In the genomic region with DNA sequence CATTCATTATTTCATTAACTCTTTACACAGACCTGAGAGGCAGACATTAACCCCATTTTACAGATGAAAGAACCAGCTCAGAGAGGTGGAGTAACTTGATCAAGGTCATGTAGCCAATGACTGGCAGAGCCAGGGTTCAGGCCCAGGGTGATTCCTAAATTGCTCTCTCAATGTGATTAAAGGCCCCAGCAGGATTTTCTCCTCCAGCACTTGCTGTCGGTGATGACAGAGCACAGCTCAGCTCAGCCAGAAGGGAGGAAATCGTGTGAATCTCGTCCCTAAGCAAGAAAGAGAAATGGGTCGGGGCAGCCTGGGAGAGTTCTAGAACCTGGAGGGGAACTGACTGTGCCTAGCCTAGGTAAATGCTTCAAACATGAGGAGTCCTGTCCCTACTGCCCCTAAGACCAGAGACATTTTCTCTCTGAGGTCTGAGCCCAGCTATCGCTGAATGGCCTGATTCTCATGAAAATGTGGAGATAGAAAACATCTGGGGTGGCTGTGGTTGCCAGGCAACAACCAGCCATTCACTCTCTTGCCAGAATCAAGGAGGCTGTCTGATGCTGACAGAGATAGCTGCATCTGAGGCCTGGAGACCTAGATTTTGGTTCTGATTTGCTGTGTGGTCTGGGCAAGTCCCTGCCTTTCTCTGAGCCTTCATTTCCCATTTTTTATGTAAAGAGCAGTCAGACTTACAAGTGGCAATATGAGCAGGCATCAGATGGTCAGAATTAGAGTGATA, we compare ENCODE assay signal across 8 cellular contexts. TPM values are rescaled to one million over a fixed set of nuclear protein-coding genes. Genes with fewer than 3 reads are reported as not detected.
DNase-seq lines count a peak whose midpoint lies in the region; ATAC-seq, FAIRE-seq and TF ChIP-seq lines count a peak whose summit lies in the region.

No MANE protein-coding gene starts in this region.

- peak; percentile 60 for ATAC-seq in CD4-positive, alpha-beta T cell (ENCODE audit: poor library complexity)
- ATAC-seq in K562 = no peak

- no peaks in the 10 kb centered on the region for H3K36me3 Mint-ChIP-seq in CD4-positive, alpha-beta T cell (ENCODE audit: low read depth)
- no peaks in the 10 kb centered on the region for H3K36me3 Mint-ChIP-seq in osteocyte (ENCODE audit: unreplicated experiment)

- POLR2A ChIA-PET in CD4-positive, alpha-beta T cell (lab: Charles Lee) = interaction anchor here (1.3 to 1.4 kb wide), 2 partner anchors 20 to 50 kb away, joined by 3 to 6 read pairs; a partner anchor contains a TSS
- POLR2A ChIA-PET in K562 (lab: Yijun Ruan, JAX) = interaction anchor here (1.0 to 2.3 kb wide), 8 partner anchors 8 to 34 kb away, joined by 3 to 10 read pairs (median 4); a partner anchor contains a TSS

- H3K9me3 ChIP-seq in CD4-positive, alpha-beta T cell (ENCODE audit: control insufficient read depth, low read length) = no peaks in the 10 kb centered on the region
- no peaks in the 10 kb centered on the region for H3K9me3 ChIP-seq in K562 (replicated peaks; ENCODE audit: control insufficient read depth, insufficient read depth, low read depth, low read length)
- no peaks in the 10 kb centered on the region for H3K9me3 ChIP-seq in esophagus squamous epithelium

- H3K36me3 ChIP-seq in K562 (ENCODE audit: control insufficient read depth, insufficient read depth, low read length) = no peaks in the 10 kb centered on the region
- H3K36me3 ChIP-seq in esophagus squamous epithelium = no peaks in the 10 kb centered on the region

- peaks cover 5 to 10% of the 10 kb centered on the region in 2 experiments; a peak in 4 of 5 replicates for H3K4me1 ChIP-seq in K562 (replicated peaks in 1 of 2; ENCODE audit: control insufficient read depth in 2 of 2, insufficient read depth in 2 of 2, low read length in 2 of 2)
- H3K4me1 ChIP-seq in esophagus squamous epithelium = peaks cover 22 to 66% (median 48%) of the 10 kb centered on the region in 3 donors

- peak in 5 of 10 experiments; percentile 13 to 46 (median 22) for DNase-seq in CD4-positive, alpha-beta T cell
- DNase-seq in M059J (ENCODE audit: low read depth) (peak; percentile 37), K562 (ENCODE audit: extremely low read depth in 1 of 4, low spot score in 3 of 4) (no peak), myocyte (ENCODE audit: low read depth) (peak; percentile 45), esophagus squamous epithelium (lab: John Stamatoyannopoulos, UW) (no peak), posterior vena cava (ENCODE audit: low spot score) (no peak), osteocyte (ENCODE audit: extremely low spot score, unreplicated experiment) (no peak), DMS53 (lab: John Stamatoyannopoulos, UW) (no peak)

- TF ChIP-seq EP300 in K562 (IDR thresholded peaks at IDR 0.05; ENCODE audit: low read length) = no peak

- no peak for FAIRE-seq in K562 (lab: Jason Lieb, UNC)

- no peak overlapping the region for H3K4me2 ChIP-seq in K562 (ENCODE audit: insufficient read depth, low read length)

- peak overlapping the region in 1 of 2 experiments; percentile 43; a peak in 1 of 4 replicates for H3K9ac ChIP-seq in K562 (ENCODE audit: insufficient read depth in 1 of 2, low read depth in 2 of 2, low read length in 2 of 2)

- H3K79me2 ChIP-seq in K562 (ENCODE audit: control insufficient read depth, insufficient read depth, low read length) = no peaks in the 10 kb centered on the region

- no peaks in the 10 kb centered on the region; the same call in 1 of the 2 replicates for H4K20me1 ChIP-seq in K562 (replicated peaks; ENCODE audit: control insufficient read depth, insufficient read depth, low read length)

- TF ChIP-seq RAD21 in K562 (CRISPR knock-in tag; conservative IDR thresholded peaks at IDR 0.05 in 1 of 2, IDR thresholded peaks at IDR 0.05 in 1 of 2) = no peak

- no peaks in the 10 kb centered on the region for H3K27me3 Mint-ChIP-seq in CD4-positive, alpha-beta T cell
- no peaks in the 10 kb centered on the region for H3K27me3 Mint-ChIP-seq in osteocyte (ENCODE audit: unreplicated experiment)

- H3K4me3 Mint-ChIP-seq in CD4-positive, alpha-beta T cell = peak overlapping the region; percentile 56
- no peak overlapping the region for H3K4me3 Mint-ChIP-seq in osteocyte (ENCODE audit: unreplicated experiment)

- CTCF ChIA-PET in CD4-positive, alpha-beta T cell (lab: Charles Lee) = no interaction called here
- CTCF ChIA-PET in K562 (lab: Yijun Ruan, JAX; ENCODE audit: low intra/inter-chr PET ratio) = no interaction called here

- H3K27ac ChIP-seq in CD4-positive, alpha-beta T cell (ENCODE audit: low read depth, low read length) = peak overlapping the region; percentile 54
- H3K27ac ChIP-seq in K562 (ENCODE audit: extremely low read depth, low read depth, low read length) (no peak overlapping the region), esophagus squamous epithelium (peak overlapping the region in 1 of 4 donors; percentile 65)

- peaks cover 43% of the 10 kb centered on the region for H3K4me1 Mint-ChIP-seq in CD4-positive, alpha-beta T cell (ENCODE audit: low read depth)
- peaks cover 30% of the 10 kb centered on the region for H3K4me1 Mint-ChIP-seq in osteocyte (ENCODE audit: unreplicated experiment)

- intact Hi-C loops in CD4-positive, alpha-beta T cell (cut with DNase I, micrococcal nuclease) = no loop called here
- intact Hi-C loops in K562 (cut with micrococcal nuclease) = no loop called here
- intact Hi-C loops in esophagus squamous epithelium (cut with DNase I) = no loop called here
- intact Hi-C loops in posterior vena cava (cut with DNase I) = no loop called here

- TF ChIP-seq CTCF in CD4-positive, alpha-beta T cell (IDR thresholded peaks at IDR 0.05) = no peak
- no peak for TF ChIP-seq CTCF in K562 (IDR thresholded peaks at IDR 0.05 in 2 of 3, conservative IDR thresholded peaks at IDR 0.05 in 1 of 3; ENCODE audit: insufficient read depth in 2 of 3, low read depth in 1 of 3, low read length in 3 of 3)
- no peak for TF ChIP-seq CTCF in esophagus squamous epithelium (IDR thresholded peaks at IDR 0.05)
- TF ChIP-seq CTCF in osteocyte (IDR thresholded peaks at IDR 0.05) = no peak

- no peaks in the 10 kb centered on the region for H3K9me1 ChIP-seq in K562 (ENCODE audit: control insufficient read depth, insufficient read depth, low read length)

- BruUV-seq in K562 (replicated peaks; lab: Mats Ljungman, UMichigan) = no TSS peak

- no peak overlapping the region for H3K4me3 ChIP-seq in K562
- H3K4me3 ChIP-seq in esophagus squamous epithelium = no peak overlapping the region

- no peak overlapping the region for H2AFZ ChIP-seq in K562 (ENCODE audit: low read depth, low read length)

- no peak for TF ChIP-seq POLR2A in K562 (conservative IDR thresholded peaks at IDR 0.05)
- no peak for TF ChIP-seq POLR2A in esophagus squamous epithelium (IDR thresholded peaks at IDR 0.05)

- in situ Hi-C loops in K562 (cut with MboI) = no loop called here

- WGBS in K562 (ENCODE audit: insufficient coverage, low coverage, missing lambda C conversion rate) = 17% methylated on average over 5 of the region's 5 CpGs
- 69 to 76% methylated on average over 4 of the region's 5 CpGs for WGBS in esophagus squamous epithelium, 2 donors

- peak overlapping the region; percentile 86 for H3K27ac Mint-ChIP-seq in CD4-positive, alpha-beta T cell
- no peak overlapping the region for H3K27ac Mint-ChIP-seq in osteocyte (ENCODE audit: unreplicated experiment)

- H3K27me3 ChIP-seq in CD4-positive, alpha-beta T cell (ENCODE audit: control insufficient read depth, insufficient read depth, low read length) = no peaks in the 10 kb centered on the region
- H3K27me3 ChIP-seq in K562 (ENCODE audit: control insufficient read depth in 2 of 2, insufficient read depth in 2 of 2, low read length in 2 of 2) (no peaks in the 10 kb centered on the region; a peak in 1 of 5 replicates), esophagus squamous epithelium (peaks cover 0 to 3% (median 0%) of the 10 kb centered on the region in 4 donors)

- no peaks in the 10 kb centered on the region for H3K9me3 Mint-ChIP-seq in CD4-positive, alpha-beta T cell
- H3K9me3 Mint-ChIP-seq in osteocyte (ENCODE audit: unreplicated experiment) = no peaks in the 10 kb centered on the region

RNA-seq across cellular contexts. Expression of a gene that starts 19.6 kb away (rescaled TPM):
- 10 to 100 TPM; 33.4 to 37.4 TPM for total RNA-seq in CD4-positive, alpha-beta T cell
- total RNA-seq in M059J (2014; rRNA removed; shearing (Covaris generic)) = 9.0 and 11.9 TPM in 2 replicates
- total RNA-seq in K562 (2011; cell fraction: chromatin; rRNA removed; ENCODE audit: low replicate concordance) = 7.2 and 10.6 TPM in 2 replicates
- 7.9 and 11.3 TPM in 2 replicates for total RNA-seq in K562 (2011; cell fraction: nucleolus; rRNA removed)
- total RNA-seq in K562 (2011; cell fraction: nucleoplasm; rRNA removed) = 6.7 and 7.8 TPM in 2 replicates
- total RNA-seq in K562 (2014; rRNA removed) (9.6 and 11.8 TPM in 2 replicates), K562 (2014; rRNA removed; fragmentation: Illumina TruSeq; extraction: Trizol) (9.1 and 10.2 TPM in 2 replicates), K562 (2015; rRNA removed; fragmentation: Illumina TruSeq; extraction: Trizol) (10.5 and 10.9 TPM in 2 replicates), K562 (2021) (14.9 TPM in 2 replicates), myocyte (14.9 and 23.4 TPM in 2 replicates), esophagus squamous epithelium (10 to 100 TPM; 24.2 to 61.6 (median 46.4) TPM), posterior vena cava (100 to 1,000 TPM in 1 of 2 donors, 10 to 100 TPM in 1; 40.3 to 101 TPM), osteocyte (12.6 and 15.3 TPM in 2 replicates)
- polyA plus RNA-seq in K562 (2011; rRNA removed) (10.2 and 14.3 TPM in 2 replicates), K562 (2014; fragmentation: Illumina TruSeq; extraction: Trizol) (14.1 and 14.6 TPM in 2 replicates), K562 (2014; fragmentation: Nextera tagmentation; extraction: Ambion mirVana) (1 to 10 TPM; 2.6 to 2.8 TPM), K562 (2014; rRNA removed) (10.1 and 11.6 TPM in 2 replicates)
- 9.9 and 11.1 TPM in 2 replicates for polyA plus RNA-seq in K562 (2011; cell fraction: cytosol; rRNA removed)
- 5.4 and 6.0 TPM in 2 replicates for polyA plus RNA-seq in K562 (2011; cell fraction: nucleus; rRNA removed)
- polyA plus RNA-seq in K562 (2012) = 12.3 and 15.2 TPM in 2 replicates
- polyA minus RNA-seq in K562 (2011; rRNA and poly(A)+ RNA removed) = 18.7 and 25.2 TPM in 2 replicates
- polyA minus RNA-seq in K562 (2011; cell fraction: cytosol; rRNA and poly(A)+ RNA removed) = 7.8 and 11.6 TPM in 2 replicates
- 4.7 and 7.8 TPM in 2 replicates for polyA minus RNA-seq in K562 (2011; cell fraction: nucleus; rRNA and poly(A)+ RNA removed)
- polyA plus RNA-seq in myocyte (2012) = 17.8 TPM

RNA-seq across cellular contexts. Expression of a gene that starts 52.4 kb away (rescaled TPM):
- 10 to 100 TPM; 25.6 to 30.4 TPM for total RNA-seq in CD4-positive, alpha-beta T cell
- total RNA-seq in M059J (2014; rRNA removed; shearing (Covaris generic)) = 255 and 332 TPM in 2 replicates
- 308 and 373 TPM in 2 replicates for total RNA-seq in K562 (2011; cell fraction: chromatin; rRNA removed; ENCODE audit: low replicate concordance)
- 190 and 213 TPM in 2 replicates for total RNA-seq in K562 (2011; cell fraction: nucleolus; rRNA removed)
- 283 and 338 TPM in 2 replicates for total RNA-seq in K562 (2011; cell fraction: nucleoplasm; rRNA removed)
- total RNA-seq in K562 (2014; rRNA removed) = 349 and 444 TPM in 2 replicates
- total RNA-seq in K562 (2014; rRNA removed; fragmentation: Illumina TruSeq; extraction: Trizol) = 456 and 483 TPM in 2 replicates
- 490 and 510 TPM in 2 replicates for total RNA-seq in K562 (2015; rRNA removed; fragmentation: Illumina TruSeq; extraction: Trizol)
- total RNA-seq in K562 (2021) = 509 and 517 TPM in 2 replicates
- 447 and 549 TPM in 2 replicates for polyA plus RNA-seq in K562 (2011; rRNA removed)
- polyA plus RNA-seq in K562 (2011; cell fraction: cytosol; rRNA removed) = 383 and 522 TPM in 2 replicates
- polyA plus RNA-seq in K562 (2011; cell fraction: nucleus; rRNA removed) = 310 and 377 TPM in 2 replicates
- 354 and 451 TPM in 2 replicates for polyA plus RNA-seq in K562 (2012)
- polyA plus RNA-seq in K562 (2014; fragmentation: Illumina TruSeq; extraction: Trizol) = 802 and 1,050 TPM in 2 replicates
- polyA plus RNA-seq in K562 (2014; fragmentation: Nextera tagmentation; extraction: Ambion mirVana) = 100 to 1,000 TPM; 105 to 140 TPM
- polyA plus RNA-seq in K562 (2014; rRNA removed) = 512 and 577 TPM in 2 replicates
- 247 and 258 TPM in 2 replicates for polyA minus RNA-seq in K562 (2011; rRNA and poly(A)+ RNA removed)
- 169 and 177 TPM in 2 replicates for polyA minus RNA-seq in K562 (2011; cell fraction: cytosol; rRNA and poly(A)+ RNA removed)
- polyA minus RNA-seq in K562 (2011; cell fraction: nucleus; rRNA and poly(A)+ RNA removed) = 101 and 183 TPM in 2 replicates
- 127 and 166 TPM in 2 replicates for total RNA-seq in myocyte
- polyA plus RNA-seq in myocyte (2012) = 179 TPM
- 100 to 1,000 TPM; 126 to 167 (median 151) TPM for total RNA-seq in esophagus squamous epithelium
- total RNA-seq in posterior vena cava = 10 to 100 TPM; 82.4 to 83.9 TPM
- total RNA-seq in osteocyte = 93.0 and 94.6 TPM in 2 replicates

Comparison
In these comparisons a context has a peak if more than half of its experiments do, and no peak if none do; other contexts are left out.
1. DNase-seq: peak in M059J (single experiment) and myocyte (single experiment); none in K562 (0 of 4), esophagus squamous epithelium (single experiment), posterior vena cava (single experiment), osteocyte (single experiment) and DMS53 (single experiment).